In the genomic region with DNA sequence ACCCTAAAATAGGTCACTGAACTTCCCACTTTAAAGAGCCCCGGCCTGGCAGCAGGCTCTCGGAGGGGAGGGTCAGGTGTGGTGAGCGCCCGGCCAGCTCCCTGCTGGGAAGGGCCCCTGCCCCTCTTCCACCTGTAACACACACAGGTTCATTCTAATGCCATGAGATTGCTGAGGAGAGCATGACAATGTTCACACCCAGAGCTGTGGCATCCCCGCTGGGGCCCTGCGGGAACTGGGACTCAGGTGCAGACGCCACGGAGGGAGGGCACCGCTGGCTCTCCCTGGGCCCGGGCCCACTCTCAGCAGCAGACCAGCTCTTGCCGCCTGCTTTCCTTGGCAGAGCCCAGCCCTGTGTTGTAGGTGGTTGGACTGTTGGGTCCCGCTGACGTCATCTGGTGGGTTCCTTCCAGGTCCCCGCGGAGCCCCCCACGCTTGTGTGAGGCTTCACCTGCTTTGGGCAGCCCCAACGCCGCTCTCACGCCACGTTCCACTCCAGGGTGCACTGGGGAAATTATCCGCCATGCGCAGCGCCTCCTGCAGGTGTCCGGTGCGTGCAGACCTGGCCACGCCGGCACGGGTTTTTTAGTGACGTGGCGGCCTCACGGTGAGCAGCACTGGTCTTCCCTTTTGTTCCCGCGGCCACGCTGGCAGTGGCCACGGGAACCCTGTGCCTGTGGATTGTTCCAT, we compare ENCODE assay signal across 1 cellular context.
A peak's percentile ranks its signal among the peaks of the same experiment; 100 is the strongest.
TF ChIP-seq lines count a peak whose summit lies in the region.

No MANE protein-coding gene starts in this region.

TF ChIP-seq in K562, 482 proteins besides CTCF, POLR2A, EP300 and RAD21:
- TF ChIP-seq, protein P1, sequence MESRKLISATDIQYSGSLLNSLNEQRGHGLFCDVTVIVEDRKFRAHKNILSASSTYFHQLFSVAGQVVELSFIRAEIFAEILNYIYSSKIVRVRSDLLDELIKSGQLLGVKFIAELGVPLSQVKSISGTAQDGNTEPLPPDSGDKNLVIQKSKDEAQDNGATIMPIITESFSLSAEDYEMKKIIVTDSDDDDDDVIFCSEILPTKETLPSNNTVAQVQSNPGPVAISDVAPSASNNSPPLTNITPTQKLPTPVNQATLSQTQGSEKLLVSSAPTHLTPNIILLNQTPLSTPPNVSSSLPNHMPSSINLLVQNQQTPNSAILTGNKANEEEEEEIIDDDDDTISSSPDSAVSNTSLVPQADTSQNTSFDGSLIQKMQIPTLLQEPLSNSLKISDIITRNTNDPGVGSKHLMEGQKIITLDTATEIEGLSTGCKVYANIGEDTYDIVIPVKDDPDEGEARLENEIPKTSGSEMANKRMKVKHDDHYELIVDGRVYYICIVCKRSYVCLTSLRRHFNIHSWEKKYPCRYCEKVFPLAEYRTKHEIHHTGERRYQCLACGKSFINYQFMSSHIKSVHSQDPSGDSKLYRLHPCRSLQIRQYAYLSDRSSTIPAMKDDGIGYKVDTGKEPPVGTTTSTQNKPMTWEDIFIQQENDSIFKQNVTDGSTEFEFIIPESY (CRISPR knock-in tag; IDR thresholded peaks at IDR 0.05): peak; percentile 35; the same call in 1 of the 2 replicates
- TF ChIP-seq, protein P2, sequence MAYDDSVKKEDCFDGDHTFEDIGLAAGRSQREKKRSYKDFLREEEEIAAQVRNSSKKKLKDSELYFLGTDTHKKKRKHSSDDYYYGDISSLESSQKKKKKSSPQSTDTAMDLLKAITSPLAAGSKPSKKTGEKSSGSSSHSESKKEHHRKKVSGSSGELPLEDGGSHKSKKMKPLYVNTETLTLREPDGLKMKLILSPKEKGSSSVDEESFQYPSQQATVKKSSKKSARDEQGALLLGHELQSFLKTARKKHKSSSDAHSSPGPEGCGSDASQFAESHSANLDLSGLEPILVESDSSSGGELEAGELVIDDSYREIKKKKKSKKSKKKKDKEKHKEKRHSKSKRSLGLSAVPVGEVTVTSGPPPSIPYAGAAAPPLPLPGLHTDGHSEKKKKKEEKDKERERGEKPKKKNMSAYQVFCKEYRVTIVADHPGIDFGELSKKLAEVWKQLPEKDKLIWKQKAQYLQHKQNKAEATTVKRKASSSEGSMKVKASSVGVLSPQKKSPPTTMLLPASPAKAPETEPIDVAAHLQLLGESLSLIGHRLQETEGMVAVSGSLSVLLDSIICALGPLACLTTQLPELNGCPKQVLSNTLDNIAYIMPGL (CRISPR knock-in tag; IDR thresholded peaks at IDR 0.05): no peak
- no peak for TF ChIP-seq HDAC3 (IDR thresholded peaks at IDR 0.05; ENCODE audit: borderline replicate concordance, partially characterized antibody)
